ENCODE assay signal across 23 cellular contexts in the genomic region with DNA sequence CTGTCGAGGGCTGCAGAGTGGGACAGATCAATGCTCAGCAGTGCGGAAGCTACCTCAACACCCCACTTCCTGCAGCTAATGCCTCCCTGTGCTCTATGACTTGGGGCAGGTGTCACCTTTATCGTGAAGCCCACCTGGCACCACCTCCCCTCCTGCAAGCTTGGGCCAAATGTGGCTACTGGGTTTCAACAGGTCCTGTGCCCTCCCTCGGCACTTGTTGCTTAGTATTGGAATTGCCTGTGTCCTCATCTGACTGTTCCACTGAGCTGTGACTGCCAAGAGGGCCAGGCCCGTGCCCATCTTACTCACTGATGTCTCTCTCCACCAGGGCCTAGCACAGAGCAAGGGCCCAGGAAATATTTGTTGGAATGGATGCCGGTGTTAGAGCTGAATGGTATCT. TPM values are rescaled to one million over a fixed set of nuclear protein-coding genes. Genes with fewer than 3 reads are reported as not detected.
A peak's percentile ranks its signal among the peaks of the same experiment; 100 is the strongest.
DNase-seq lines count a peak whose midpoint lies in the region; ATAC-seq, FAIRE-seq and TF ChIP-seq lines count a peak whose summit lies in the region.
"Had no signal": no experiment of that assay in that cellular context is flagged by ENCODE, and none has a peak within 500 bp of the region (broad histone marks: within the 10 kb centered on the region; RNA-seq: fewer than 3 reads in every experiment).

No MANE protein-coding gene starts in this region.

- TF ChIP-seq EP300 in H1 (IDR thresholded peaks at IDR 0.05; ENCODE audit: borderline replicate concordance in 1 of 2, low read depth in 2 of 2, low read length in 2 of 2) = no peak

- no peak overlapping the region for H2BK120ac ChIP-seq in H1 (replicated peaks; ENCODE audit: low read depth, low read length)

- no peak overlapping the region for H2AK5ac ChIP-seq in H1 (ENCODE audit: low read depth, low read length)

- WGBS in H1 (ENCODE audit: extremely low coverage in 1 of 2, insufficient coverage in 1 of 2, insufficient read length in 1 of 2, insufficient replicate concordance in 2 of 2, low coverage in 1 of 2, low lambda C conversion rate in 2 of 2, missing lambda C conversion rate in 1 of 2), 2 experiments = 90% methylated on average over 6 of the region's 6 CpGs; no CpG with 5 or more reads in 1 of the 2 experiments

- no peak overlapping the region for H3K4me3 Mint-ChIP-seq in activated naive CD4-positive, alpha-beta T cell treated with anti-CD3 and anti-CD28 coated beads for 36 hours
- no peak overlapping the region for H3K4me3 Mint-ChIP-seq in stimulated activated effector memory CD8-positive, alpha-beta T cell treated with anti-CD3 and anti-CD28 coated beads, Interleukin-12 subunit alpha, Interleukin-12 subunit beta, amount 100 ng/mL, for 72 hours
- H3K4me3 Mint-ChIP-seq: B cell; CD4-positive, alpha-beta T cell; CD8-positive, alpha-beta T cell had no signal

- H2BK12ac ChIP-seq in H1 (ENCODE audit: low read depth, low read length) = no peak overlapping the region

- DNase-seq in activated naive CD4-positive, alpha-beta T cell treated with anti-CD3 and anti-CD28 coated beads for 36 hours = no peak
- DNase-seq in activated naive CD4-positive, alpha-beta T cell treated with Interleukin-2 at 50 U/mL for 16 hours = no peak
- DNase-seq in H1 (ENCODE audit: low read depth in 1 of 2, low spot score in 2 of 2) (no peak), NCI-H2171 treated with DMSO at 0.1 percent for 48 hours (lab: John Stamatoyannopoulos, UW) (no peak)
- DNase-seq in stimulated activated effector memory CD8-positive, alpha-beta T cell treated with anti-CD3 and anti-CD28 coated beads, Interleukin-12 subunit alpha, Interleukin-12 subunit beta, amount 100 ng/mL, for 72 hours (ENCODE audit: low spot score in 2 of 2) = no peak
- DNase-seq: AML-193; Caco-2; Calu3; CD4-positive, alpha-beta T cell; CD8-positive, alpha-beta T cell; DMS79 treated with DMSO at 0.1 percent for 48 hours; GF-D8 had no signal

- ATAC-seq in stimulated activated effector memory CD8-positive, alpha-beta T cell treated with anti-CD3 and anti-CD28 coated beads, Interleukin-12 subunit alpha, Interleukin-12 subunit beta, amount 100 ng/mL, for 72 hours = no peak
- no peak for ATAC-seq in HG02840 (IDR thresholded peaks at IDR 0.05; ENCODE audit: low FRiP score, unreplicated experiment)
- ATAC-seq: A549; CD8-positive, alpha-beta T cell had no signal

- no peak overlapping the region for H3K4ac ChIP-seq in H1 (replicated peaks; ENCODE audit: insufficient read length, low read depth, low read length)

- H3K27ac ChIP-seq in HEK293 (ENCODE audit: extremely low read depth, low read depth, low read length) (no peak overlapping the region), H1 (ENCODE audit: low read depth, low read length) (no peak overlapping the region)
- H3K27ac ChIP-seq: 22Rv1; A549; BLaER1 treated with 17β-estradiol and CSF1 and Interleukin-3, amounts not matched to agents 10 nM and 100 nM; C4-2B had no signal

- H3K4me1 ChIP-seq in HEK293 (ENCODE audit: control insufficient read depth, insufficient read depth, low read length) = no peaks in the 10 kb centered on the region
- no peaks in the 10 kb centered on the region for H3K4me1 ChIP-seq in H1 (replicated peaks in 1 of 4; ENCODE audit: control insufficient read depth in 3 of 4, insufficient read depth in 4 of 4, low read length in 3 of 4)
- H3K4me1 ChIP-seq: A549, Caco-2 had no signal

- H4K20me1 ChIP-seq in H1 (replicated peaks in 1 of 2; ENCODE audit: control insufficient read depth in 1 of 2, insufficient read depth in 2 of 2, low read length in 2 of 2) = peaks cover 0 to 4% of the 10 kb centered on the region in 2 experiments

- H3K27me3 ChIP-seq in H1 (replicated peaks in 1 of 4; ENCODE audit: control insufficient read depth in 3 of 4, extremely low read depth in 1 of 4, insufficient read depth in 3 of 4, low read length in 3 of 4) = no peaks in the 10 kb centered on the region
- H3K27me3 ChIP-seq: BLaER1 treated with 17β-estradiol and CSF1 and Interleukin-3, amounts not matched to agents 10 nM and 100 nM had no signal

- H4K8ac ChIP-seq in H1 (ENCODE audit: extremely low read depth, insufficient read depth, low read length) = 0 out of 2 replicates have a peak overlapping the region, but pooled peaks have one; percentile 14

- H3K79me1 ChIP-seq in H1 (ENCODE audit: low read depth, low read length) = no peaks in the 10 kb centered on the region

- no peak overlapping the region for H2BK15ac ChIP-seq in H1 (ENCODE audit: low read length)

- no peak overlapping the region for H2BK20ac ChIP-seq in H1 (ENCODE audit: low read length)

- intact Hi-C loops in activated naive CD4-positive, alpha-beta T cell treated with anti-CD3 and anti-CD28 coated beads for 36 hours (cut with micrococcal nuclease) = loop anchor here (10.0 kb wide), 1 partner anchor 1475 kb away; a partner anchor contains a TSS

- no peaks in the 10 kb centered on the region for H3K9me3 Mint-ChIP-seq in activated naive CD4-positive, alpha-beta T cell treated with anti-CD3 and anti-CD28 coated beads for 36 hours
- no peaks in the 10 kb centered on the region for H3K9me3 Mint-ChIP-seq in stimulated activated effector memory CD8-positive, alpha-beta T cell treated with anti-CD3 and anti-CD28 coated beads, Interleukin-12 subunit alpha, Interleukin-12 subunit beta, amount 100 ng/mL, for 72 hours
- H3K9me3 Mint-ChIP-seq: CD4-positive, alpha-beta T cell; CD8-positive, alpha-beta T cell had no signal

- peaks cover 18% of the 10 kb centered on the region for H3K36me3 Mint-ChIP-seq in activated naive CD4-positive, alpha-beta T cell treated with anti-CD3 and anti-CD28 coated beads for 36 hours (ENCODE audit: low read depth)
- H3K36me3 Mint-ChIP-seq in stimulated activated effector memory CD8-positive, alpha-beta T cell treated with anti-CD3 and anti-CD28 coated beads, Interleukin-12 subunit alpha, Interleukin-12 subunit beta, amount 100 ng/mL, for 72 hours = peaks cover 86% of the 10 kb centered on the region

- no peak overlapping the region for H4K91ac ChIP-seq in H1 (replicated peaks; ENCODE audit: insufficient read length, low read length)

- no peaks in the 10 kb centered on the region for H3K23me2 ChIP-seq in H1 (ENCODE audit: low read depth, low read length)

- no peak overlapping the region for H3K14ac ChIP-seq in H1 (ENCODE audit: insufficient read length)

- H3K4me2 ChIP-seq in H1 (ENCODE audit: insufficient read depth in 1 of 2, low read depth in 2 of 2, low read length in 2 of 2) = no peak overlapping the region
- H3K4me2 ChIP-seq: A549; BLaER1 treated with 17β-estradiol and CSF1 and Interleukin-3, amounts not matched to agents 10 nM and 100 nM had no signal

- H3K18ac ChIP-seq in H1 (ENCODE audit: extremely low read depth, low read length) = no peak overlapping the region

- H3K4me3 ChIP-seq in HEK293 (ENCODE audit: low read depth, low read length) (no peak overlapping the region), H1 (ENCODE audit: extremely low read depth in 1 of 4, insufficient read depth in 2 of 4, low read depth in 3 of 4, low read length in 4 of 4) (no peak overlapping the region)
- H3K4me3 ChIP-seq: A549; BLaER1 treated with 17β-estradiol and CSF1 and Interleukin-3, amounts not matched to agents 10 nM and 100 nM had no signal

- TF ChIP-seq RAD21 in H1 (IDR thresholded peaks at IDR 0.05 in 1 of 2, conservative IDR thresholded peaks at IDR 0.05 in 1 of 2; ENCODE audit: low read depth in 2 of 2, low read length in 2 of 2) = no peak

- H3K9me3 ChIP-seq in HEK293 (ENCODE audit: control insufficient read depth, insufficient read depth, low read depth, low read length) = no peaks in the 10 kb centered on the region
- H3K9me3 ChIP-seq in H1 (ENCODE audit: insufficient read depth in 2 of 2, low read depth in 1 of 2, low read length in 1 of 2) = no peaks in the 10 kb centered on the region
- H3K9me3 ChIP-seq: A549; BLaER1 treated with 17β-estradiol and CSF1 and Interleukin-3, amounts not matched to agents 10 nM and 100 nM; Caco-2 had no signal

- FAIRE-seq in H1 (lab: Jason Lieb, UNC) = no peak
- FAIRE-seq: A549, D721Med, G401.6, GM12891, GM19239 had no signal

- no peak overlapping the region for H2AFZ ChIP-seq in H1 (ENCODE audit: low read length)

- peak overlapping the region; percentile 2 for H3K27ac Mint-ChIP-seq in activated naive CD4-positive, alpha-beta T cell treated with anti-CD3 and anti-CD28 coated beads for 36 hours
- peak overlapping the region; percentile 71 for H3K27ac Mint-ChIP-seq in stimulated activated effector memory CD8-positive, alpha-beta T cell treated with anti-CD3 and anti-CD28 coated beads, Interleukin-12 subunit alpha, Interleukin-12 subunit beta, amount 100 ng/mL, for 72 hours
- H3K27ac Mint-ChIP-seq: B cell; CD4-positive, alpha-beta T cell; CD8-positive, alpha-beta T cell had no signal

- CTCF ChIA-PET in activated naive CD4-positive, alpha-beta T cell treated with anti-CD3 and anti-CD28 coated beads for 36 hours (lab: Charles Lee) = interaction anchor here (1.0 kb wide), 1 partner anchor 8 kb away, joined by 4 read pairs; no protein-coding TSS in a partner anchor
- CTCF ChIA-PET in HEK293 (lab: Yijun Ruan, JAX) (interaction anchor here (0.9 to 1.6 kb wide), 4 partner anchors 12 to 89 kb away, joined by 3 to 5 read pairs (median 4); no protein-coding TSS in a partner anchor), H1 (lab: Charles Lee; ENCODE audit: partially characterized antibody) (interaction anchor here (0.8 to 2.2 kb wide), 5 partner anchors 8 to 77 kb away, joined by 3 to 8 read pairs (median 3); no protein-coding TSS in a partner anchor)

- no peaks in the 10 kb centered on the region for H3K4me1 Mint-ChIP-seq in activated naive CD4-positive, alpha-beta T cell treated with anti-CD3 and anti-CD28 coated beads for 36 hours (ENCODE audit: low read depth)
- H3K4me1 Mint-ChIP-seq in stimulated activated effector memory CD8-positive, alpha-beta T cell treated with anti-CD3 and anti-CD28 coated beads, Interleukin-12 subunit alpha, Interleukin-12 subunit beta, amount 100 ng/mL, for 72 hours = no peaks in the 10 kb centered on the region
- H3K4me1 Mint-ChIP-seq: B cell had no signal

- TF ChIP-seq CTCF in HEK293 (tag by site-specific recombination; IDR thresholded peaks at IDR 0.05) (no peak), H1 (IDR thresholded peaks at IDR 0.05; ENCODE audit: control extremely low read depth in 1 of 3, insufficient read depth in 1 of 3, low read depth in 1 of 3, low read length in 3 of 3) (no peak)

- H2BK5ac ChIP-seq in H1 (ENCODE audit: low read depth, low read length) = no peak overlapping the region

- no peaks in the 10 kb centered on the region for H3K27me3 Mint-ChIP-seq in activated naive CD4-positive, alpha-beta T cell treated with anti-CD3 and anti-CD28 coated beads for 36 hours (ENCODE audit: low read depth)
- H3K27me3 Mint-ChIP-seq: B cell; CD4-positive, alpha-beta T cell had no signal

- no peak overlapping the region for H3K9ac ChIP-seq in H1 (replicated peaks in 1 of 4; ENCODE audit: extremely low read depth in 1 of 4, low read depth in 3 of 4, low read length in 3 of 4)
- H3K9ac ChIP-seq: BLaER1 treated with 17β-estradiol and CSF1 and Interleukin-3, amounts not matched to agents 10 nM and 100 nM had no signal

- POLR2A ChIA-PET in HEK293 (lab: Yijun Ruan, JAX) (interaction anchor here (1.1 to 1.8 kb wide), 2 partner anchors 8 to 12 kb away, joined by 3 to 4 read pairs; no protein-coding TSS in a partner anchor), H1 (lab: Charles Lee; ENCODE audit: partially characterized antibody) (interaction anchor here (0.5 to 1.2 kb wide), 3 partner anchors 8 to 12 kb away, joined by 3 to 4 read pairs (median 3); no protein-coding TSS in a partner anchor)

- no peak overlapping the region for H3K56ac ChIP-seq in H1 (replicated peaks; ENCODE audit: insufficient read length, low read depth, low read length)

- H3K23ac ChIP-seq in H1 (ENCODE audit: insufficient read length) = no peak overlapping the region

- H3K36me3 ChIP-seq in HEK293 (ENCODE audit: control insufficient read depth in 2 of 2, insufficient read depth in 1 of 2, low read length in 2 of 2) (peaks cover 6 to 71% of the 10 kb centered on the region in 2 experiments; a peak in 2 of 3 replicates), H1 (ENCODE audit: control insufficient read depth in 2 of 4, insufficient read depth in 4 of 4, low read length in 3 of 4) (peaks cover 0 to 8% (median 2%) of the 10 kb centered on the region in 4 experiments; a peak in 4 of 8 replicates)

- TF ChIP-seq POLR2A in H1 (IDR thresholded peaks at IDR 0.05; ENCODE audit: control extremely low read depth in 1 of 2, low read depth in 2 of 2, low read length in 2 of 2) = no peak

- no peaks in the 10 kb centered on the region for H3K79me2 ChIP-seq in H1 (ENCODE audit: control insufficient read depth in 1 of 2, insufficient read depth in 2 of 2, low read length in 2 of 2)

- H4K5ac ChIP-seq in H1 (ENCODE audit: insufficient read length, low read depth, low read length) = no peak overlapping the region

RNA-seq across cellular contexts. Expression of a gene that starts 9.4 kb away (rescaled TPM):
- 1 to 10 TPM; 5.7 to 6.8 TPM for total RNA-seq in activated naive CD4-positive, alpha-beta T cell treated with anti-CD3 and anti-CD28 coated beads for 36 hours
- total RNA-seq in H1 (2021; fragmentation: NEBNext Ultra II Directional; extraction: Animal tissue kit (Norgen Biotek cat#: 25700)) = 20.5 and 21.1 TPM in 2 replicates
- polyA plus RNA-seq in H1 (2011; rRNA removed) = 14.9 and 23.1 TPM in 2 replicates
- 14.8 TPM for polyA plus RNA-seq in H1 (2011; cell fraction: cytosol; rRNA removed)
- polyA plus RNA-seq in H1 (2011; cell fraction: nucleus; rRNA removed) = 24.5 TPM
- polyA plus RNA-seq in H1 (2012, experiment 1 of 2) = 12.1 to 19.7 TPM (median 18.6 TPM) in 4 replicates
- 20.0 TPM for polyA plus RNA-seq in H1 (2012, experiment 2 of 2)
- polyA plus RNA-seq in H1 (2013, experiment 1 of 2) = 19.0 TPM
- polyA plus RNA-seq in H1 (2013, experiment 2 of 2) = 22.2 TPM
- 17.4 and 19.9 TPM in 2 replicates for polyA minus RNA-seq in H1 (2011; rRNA and poly(A)+ RNA removed)
- polyA minus RNA-seq in H1 (2011; cell fraction: cytosol; rRNA and poly(A)+ RNA removed) = 16.5 TPM
- polyA minus RNA-seq in H1 (2011; cell fraction: nucleus; rRNA and poly(A)+ RNA removed) = 10.8 TPM

RNA-seq across cellular contexts. Expression of a gene that starts 21.4 kb away (rescaled TPM):
- 10 to 100 TPM; 44.4 to 45.2 TPM for total RNA-seq in activated naive CD4-positive, alpha-beta T cell treated with anti-CD3 and anti-CD28 coated beads for 36 hours
- total RNA-seq in H1 (2021; fragmentation: NEBNext Ultra II Directional; extraction: Animal tissue kit (Norgen Biotek cat#: 25700)) = 60.5 and 62.3 TPM in 2 replicates
- 58.3 and 71.9 TPM in 2 replicates for polyA plus RNA-seq in H1 (2011; rRNA removed)
- 58.0 TPM for polyA plus RNA-seq in H1 (2011; cell fraction: cytosol; rRNA removed)
- polyA plus RNA-seq in H1 (2011; cell fraction: nucleus; rRNA removed) = 74.2 TPM
- polyA plus RNA-seq in H1 (2012, experiment 1 of 2) = 68.0 to 83.5 TPM (median 73.0 TPM) in 4 replicates
- polyA plus RNA-seq in H1 (2012, experiment 2 of 2) = 109 TPM
- polyA plus RNA-seq in H1 (2013, experiment 1 of 2) = 42.4 TPM
- polyA plus RNA-seq in H1 (2013, experiment 2 of 2) = 41.2 TPM
- 36.2 and 46.0 TPM in 2 replicates for polyA minus RNA-seq in H1 (2011; rRNA and poly(A)+ RNA removed)
- 21.1 TPM for polyA minus RNA-seq in H1 (2011; cell fraction: cytosol; rRNA and poly(A)+ RNA removed)
- polyA minus RNA-seq in H1 (2011; cell fraction: nucleus; rRNA and poly(A)+ RNA removed) = 14.4 TPM

RNA-seq across cellular contexts. Expression of a gene that starts 27.1 kb away (rescaled TPM):
- 10 to 100 TPM; 27.8 to 29.6 TPM for total RNA-seq in activated naive CD4-positive, alpha-beta T cell treated with anti-CD3 and anti-CD28 coated beads for 36 hours
- total RNA-seq in H1 (2021; fragmentation: NEBNext Ultra II Directional; extraction: Animal tissue kit (Norgen Biotek cat#: 25700)) = 30.2 and 32.3 TPM in 2 replicates
- polyA plus RNA-seq in H1 (2011; rRNA removed) = 58.8 and 79.2 TPM in 2 replicates
- polyA plus RNA-seq in H1 (2011; cell fraction: cytosol; rRNA removed) = 52.1 TPM
- 91.6 TPM for polyA plus RNA-seq in H1 (2011; cell fraction: nucleus; rRNA removed)
- 40.2 to 50.5 TPM (median 46.5 TPM) in 4 replicates for polyA plus RNA-seq in H1 (2012, experiment 1 of 2)
- polyA plus RNA-seq in H1 (2012, experiment 2 of 2) = 46.0 TPM
- 33.5 TPM for polyA plus RNA-seq in H1 (2013, experiment 1 of 2)
- 30.6 TPM for polyA plus RNA-seq in H1 (2013, experiment 2 of 2)
- polyA minus RNA-seq in H1 (2011; rRNA and poly(A)+ RNA removed) = 34.2 and 34.5 TPM in 2 replicates
- 26.7 TPM for polyA minus RNA-seq in H1 (2011; cell fraction: cytosol; rRNA and poly(A)+ RNA removed)
- polyA minus RNA-seq in H1 (2011; cell fraction: nucleus; rRNA and poly(A)+ RNA removed) = 41.4 TPM

RNA-seq across cellular contexts. Expression of a gene that starts 27.5 kb away (rescaled TPM):
- 10 to 100 TPM; 28.0 to 29.4 TPM for total RNA-seq in activated naive CD4-positive, alpha-beta T cell treated with anti-CD3 and anti-CD28 coated beads for 36 hours
- 37.8 and 39.7 TPM in 2 replicates for total RNA-seq in H1 (2021; fragmentation: NEBNext Ultra II Directional; extraction: Animal tissue kit (Norgen Biotek cat#: 25700))
- 16.4 and 20.7 TPM in 2 replicates for polyA plus RNA-seq in H1 (2011; rRNA removed)
- 27.1 TPM for polyA plus RNA-seq in H1 (2011; cell fraction: cytosol; rRNA removed)
- polyA plus RNA-seq in H1 (2011; cell fraction: nucleus; rRNA removed) = 31.6 TPM
- polyA plus RNA-seq in H1 (2012, experiment 1 of 2) = 33.1 to 44.0 TPM (median 36.8 TPM) in 4 replicates
- 22.7 TPM for polyA plus RNA-seq in H1 (2012, experiment 2 of 2)
- polyA plus RNA-seq in H1 (2013, experiment 1 of 2) = 20.7 TPM
- 19.6 TPM for polyA plus RNA-seq in H1 (2013, experiment 2 of 2)
- polyA minus RNA-seq in H1 (2011; rRNA and poly(A)+ RNA removed) = 30.9 and 41.4 TPM in 2 replicates
- polyA minus RNA-seq in H1 (2011; cell fraction: cytosol; rRNA and poly(A)+ RNA removed) = 23.9 TPM
- 17.7 TPM for polyA minus RNA-seq in H1 (2011; cell fraction: nucleus; rRNA and poly(A)+ RNA removed)
